ENCODE assay signal across 24 cellular contexts in genomic region chr10:3109633-3110032, GRCh38.
"Had no signal": no experiment of that assay in that cellular context is flagged by ENCODE, and none has a peak within 500 bp of the region (broad histone marks: within the 10 kb centered on the region; RNA-seq: fewer than 3 reads in every experiment).

No MANE protein-coding gene starts in this region.

- H3K4me3 ChIP-seq: MG63, SJSA1 had no signal

- H3K9me3 ChIP-seq: MG63, SJSA1 had no signal

- H3K27me3 ChIP-seq: brain microvascular endothelial cell, MG63, SJSA1 had no signal

- ATAC-seq: activated T-cell treated with anti-CD3 and anti-CD28 coated beads, Interleukin-2, amount 50 U/mL, for 72 hours; Panc1 had no signal

- DNase-seq: activated CD4-positive, alpha-beta memory T cell treated with anti-CD3 and anti-CD28 coated beads for 36 hours; activated CD4-positive, alpha-beta T cell treated with anti-CD3 and anti-CD28 coated beads, Interleukin-2, amount 10 ng/mL, durations not matched to agents 7 days and 5 days; activated CD4-positive, CD25-positive, alpha-beta regulatory T cell; activated CD8-positive, alpha-beta memory T cell treated with anti-CD3 and anti-CD28 coated beads for 24 hours; activated gamma-delta T cell treated with Interleukin-2 at 50 U/mL for 16 hours; activated naive CD4-positive, alpha-beta T cell treated with anti-CD3 and anti-CD28 coated beads, Interleukin-2, amount 10 ng/mL, durations not matched to agents 7 days and 5 days; activated naive CD8-positive, alpha-beta T cell treated with anti-CD3 and anti-CD28 coated beads for 36 hours; activated T-cell treated with anti-CD3 and anti-CD28 coated beads, Interleukin-2, amount 50 U/mL, for 72 hours; brain microvascular endothelial cell; MG63; MV-4-11; NCI-H1092 treated with DMSO at 0.1 percent for 48 hours; NCI-H1436; NCI-H1694 treated with DMSO at 0.1 percent for 48 hours; NCI-H2029 treated with DMSO at 0.1 percent for 48 hours; NCI-H510A treated with DMSO at 0.1 percent for 48 hours; NCI-H69; NK-92 treated with Interleukin-12 subunit alpha and Interleukin-12 subunit beta, amount 100 ng/mL, for 24 hours; OCI-M1; RPMI8226; SHP77 had no signal

- H3K27ac ChIP-seq: brain microvascular endothelial cell, SJSA1, VCaP had no signal
